ENCODE assay signal across 8 cellular contexts in genomic region chr12:95102916-95103671, GRCh38. TPM values are rescaled to one million over a fixed set of nuclear protein-coding genes. Genes with fewer than 3 reads are reported as not detected.
DNase-seq lines count a peak whose midpoint lies in the region; ATAC-seq and TF ChIP-seq lines count a peak whose summit lies in the region.

No MANE protein-coding gene starts in this region.

- no peaks in the 10 kb centered on the region for H3K9me3 Mint-ChIP-seq in memory B cell

- no peak overlapping the region for H3K4me3 Mint-ChIP-seq in memory B cell

- H3K4me3 ChIP-seq in AG09309 (ENCODE audit: control insufficient read depth, low read depth, low read length) = no peak overlapping the region

- DNase-seq in AG09309 (ENCODE audit: low read depth) (peak; percentile 79), NCI-H2107 (lab: John Stamatoyannopoulos, UW) (peak; percentile 74), activated T-cell treated with anti-CD3 and anti-CD28 coated beads for 4 hours (peak; percentile 1), memory B cell (ENCODE audit: low spot score in 2 of 2) (no peak), ureter (ENCODE audit: low spot score) (no peak)

- ATAC-seq in GM18861 (IDR thresholded peaks at IDR 0.05; ENCODE audit: unreplicated experiment) (peak; percentile 97), HG02981 (IDR thresholded peaks at IDR 0.05; ENCODE audit: unreplicated experiment) (peak; percentile 99), memory B cell (ENCODE audit: low read depth) (peak; percentile 32), HG03025 (IDR thresholded peaks at IDR 0.05; ENCODE audit: low FRiP score, unreplicated experiment) (no peak)

- H3K27ac Mint-ChIP-seq in memory B cell = no peak overlapping the region

- H3K4me1 Mint-ChIP-seq in memory B cell = peaks cover 5% of the 10 kb centered on the region

- no peaks in the 10 kb centered on the region for H3K36me3 Mint-ChIP-seq in memory B cell

- no peak for TF ChIP-seq CTCF in AG09309 (IDR thresholded peaks at IDR 0.05; ENCODE audit: control insufficient read depth, insufficient read depth, low read depth, low read length, missing control alignments)

- no peaks in the 10 kb centered on the region for H3K27me3 Mint-ChIP-seq in memory B cell

RNA-seq across cellular contexts. Expression of gene NR2C1, which starts 29.7 kb away (rescaled TPM):
- 46.9 TPM for total RNA-seq in ureter

Comparison
In these comparisons a context has a peak if more than half of its experiments do, and no peak if none do; other contexts are left out.
1. DNase-seq: peak in AG09309 (single experiment), NCI-H2107 (single experiment) and activated T-cell treated with anti-CD3 and anti-CD28 coated beads for 4 hours (single experiment); none in memory B cell (0 of 2) and ureter (single experiment).